13 cellular contexts compared by ENCODE assay signal in genomic region chr19:47541507-47541906, GRCh38. TPM values are rescaled to one million over a fixed set of nuclear protein-coding genes. Genes with fewer than 3 reads are reported as not detected.
DNase-seq lines count a peak whose midpoint lies in the region; ATAC-seq, FAIRE-seq and TF ChIP-seq lines count a peak whose summit lies in the region.
"Had no signal": no experiment of that assay in that cellular context is flagged by ENCODE, and none has a peak within 500 bp of the region (broad histone marks: within the 10 kb centered on the region; RNA-seq: fewer than 3 reads in every experiment).

No MANE protein-coding gene starts in this region.

- H3K23ac ChIP-seq in H1 (ENCODE audit: insufficient read length), result no peak overlapping the region

- no peak for FAIRE-seq in H1 (lab: Jason Lieb, UNC)

- H3K9ac ChIP-seq in H1 (replicated peaks in 1 of 4; ENCODE audit: extremely low read depth in 1 of 4, low read depth in 3 of 4, low read length in 3 of 4), result no peak overlapping the region; a peak in 1 of 7 replicates

- H2AK5ac ChIP-seq in H1 (ENCODE audit: low read depth, low read length), result 0 out of 2 replicates have a peak overlapping the region, but pooled peaks have one; percentile 7

- H3K14ac ChIP-seq in H1 (ENCODE audit: insufficient read length), result no peak overlapping the region

- H3K4me3 ChIP-seq in H1 (ENCODE audit: extremely low read depth in 1 of 4, insufficient read depth in 2 of 4, low read depth in 3 of 4, low read length in 4 of 4), result no peak overlapping the region

- H2BK120ac ChIP-seq in H1 (replicated peaks; ENCODE audit: low read depth, low read length), result no peak overlapping the region

- no peaks in the 10 kb centered on the region for H3K79me2 ChIP-seq in H1 (ENCODE audit: control insufficient read depth in 1 of 2, insufficient read depth in 2 of 2, low read length in 2 of 2)

- no peak overlapping the region for H3K18ac ChIP-seq in H1 (ENCODE audit: extremely low read depth, low read length)

- no peaks in the 10 kb centered on the region for H3K9me3 Mint-ChIP-seq in activated CD8-positive, alpha-beta memory T cell treated with anti-CD3 and anti-CD28 coated beads, Interleukin-2, amount 10 ng/mL, durations not matched to agents 7 days and 5 days (ENCODE audit: low read depth)
- H3K9me3 Mint-ChIP-seq in progenitor cell of endocrine pancreas (ENCODE audit: low read depth), result no peaks in the 10 kb centered on the region
- H3K9me3 Mint-ChIP-seq: nephron progenitor cell had no signal

- H3K4me3 Mint-ChIP-seq in activated CD8-positive, alpha-beta memory T cell treated with anti-CD3 and anti-CD28 coated beads, Interleukin-2, amount 10 ng/mL, durations not matched to agents 7 days and 5 days, result no peak overlapping the region
- no peak overlapping the region for H3K4me3 Mint-ChIP-seq in progenitor cell of endocrine pancreas (ENCODE audit: low read depth)
- H3K4me3 Mint-ChIP-seq: nephron progenitor cell had no signal

- peak overlapping the region; percentile 70 for H3K27ac Mint-ChIP-seq in activated CD8-positive, alpha-beta memory T cell treated with anti-CD3 and anti-CD28 coated beads, Interleukin-2, amount 10 ng/mL, durations not matched to agents 7 days and 5 days
- no peak overlapping the region for H3K27ac Mint-ChIP-seq in progenitor cell of endocrine pancreas
- H3K27ac Mint-ChIP-seq: nephron progenitor cell had no signal

- TF ChIP-seq CTCF in H1 (IDR thresholded peaks at IDR 0.05; ENCODE audit: control extremely low read depth in 1 of 3, insufficient read depth in 1 of 3, low read depth in 1 of 3, low read length in 3 of 3), result no peak
- TF ChIP-seq CTCF in progenitor cell of endocrine pancreas (IDR thresholded peaks at IDR 0.05; ENCODE audit: unreplicated experiment), result no peak

- H3K56ac ChIP-seq in H1 (replicated peaks; ENCODE audit: insufficient read length, low read depth, low read length), result no peak overlapping the region

- WGBS in H1 (ENCODE audit: extremely low coverage in 1 of 2, insufficient coverage in 1 of 2, insufficient read length in 1 of 2, insufficient replicate concordance in 2 of 2, low coverage in 1 of 2, low lambda C conversion rate in 2 of 2, missing lambda C conversion rate in 1 of 2), 2 experiments, result 87% methylated on average over 6 of the region's 6 CpGs; no CpG with 5 or more reads in 1 of the 2 experiments

- H2BK5ac ChIP-seq in H1 (ENCODE audit: low read depth, low read length), result no peak overlapping the region

- no peaks in the 10 kb centered on the region for H3K23me2 ChIP-seq in H1 (ENCODE audit: low read depth, low read length)

- H4K8ac ChIP-seq in H1 (ENCODE audit: extremely low read depth, insufficient read depth, low read length), result no peak overlapping the region

- H2BK20ac ChIP-seq in H1 (ENCODE audit: low read length), result no peak overlapping the region

- no peaks in the 10 kb centered on the region for H3K36me3 Mint-ChIP-seq in activated CD8-positive, alpha-beta memory T cell treated with anti-CD3 and anti-CD28 coated beads, Interleukin-2, amount 10 ng/mL, durations not matched to agents 7 days and 5 days
- H3K36me3 Mint-ChIP-seq in progenitor cell of endocrine pancreas (ENCODE audit: insufficient read depth), result no peaks in the 10 kb centered on the region

- no peak overlapping the region for H2BK12ac ChIP-seq in H1 (ENCODE audit: low read depth, low read length)

- peaks cover 28% of the 10 kb centered on the region for H3K4me1 Mint-ChIP-seq in activated CD8-positive, alpha-beta memory T cell treated with anti-CD3 and anti-CD28 coated beads, Interleukin-2, amount 10 ng/mL, durations not matched to agents 7 days and 5 days
- H3K4me1 Mint-ChIP-seq in progenitor cell of endocrine pancreas (ENCODE audit: low read depth), result no peaks in the 10 kb centered on the region

- POLR2A ChIA-PET in H1 (lab: Charles Lee; ENCODE audit: partially characterized antibody), result no interaction called here

- peaks cover 0 to 4% (median 0%) of the 10 kb centered on the region in 4 experiments; a peak in 1 of 7 replicates for H3K4me1 ChIP-seq in H1 (replicated peaks in 1 of 4; ENCODE audit: control insufficient read depth in 3 of 4, insufficient read depth in 4 of 4, low read length in 3 of 4)

- TF ChIP-seq RAD21 in H1 (IDR thresholded peaks at IDR 0.05 in 1 of 2, conservative IDR thresholded peaks at IDR 0.05 in 1 of 2; ENCODE audit: low read depth in 2 of 2, low read length in 2 of 2), result no peak

- H4K20me1 ChIP-seq in H1 (replicated peaks in 1 of 2; ENCODE audit: control insufficient read depth in 1 of 2, insufficient read depth in 2 of 2, low read length in 2 of 2), result no peaks in the 10 kb centered on the region

- H3K27me3 Mint-ChIP-seq in activated CD8-positive, alpha-beta memory T cell treated with anti-CD3 and anti-CD28 coated beads, Interleukin-2, amount 10 ng/mL, durations not matched to agents 7 days and 5 days, result peaks cover 17% of the 10 kb centered on the region
- peaks cover 6% of the 10 kb centered on the region for H3K27me3 Mint-ChIP-seq in progenitor cell of endocrine pancreas

- CTCF ChIA-PET in activated CD8-positive, alpha-beta memory T cell treated with anti-CD3 and anti-CD28 coated beads, Interleukin-2, amount 10 ng/mL, durations not matched to agents 7 days and 5 days (lab: Charles Lee), result no interaction called here
- CTCF ChIA-PET in H1 (lab: Charles Lee; ENCODE audit: partially characterized antibody), result no interaction called here

- peak overlapping the region; percentile 25 for H3K4ac ChIP-seq in H1 (replicated peaks; ENCODE audit: insufficient read length, low read depth, low read length)

- H3K9me3 ChIP-seq in H1 (ENCODE audit: insufficient read depth in 2 of 2, low read depth in 1 of 2, low read length in 1 of 2), result no peaks in the 10 kb centered on the region; a peak in 1 of 4 replicates

- peak; percentile 67 for ATAC-seq in activated CD8-positive, alpha-beta memory T cell treated with anti-CD3 and anti-CD28 coated beads, Interleukin-2, amount 10 ng/mL, durations not matched to agents 7 days and 5 days
- ATAC-seq in SK-N-SH treated with all-trans-retinoic acid at 6 μM for 48 hours, result peak; percentile 45

- H2AFZ ChIP-seq in H1 (ENCODE audit: low read length), result no peak overlapping the region

- no peaks in the 10 kb centered on the region for H3K79me1 ChIP-seq in H1 (ENCODE audit: low read depth, low read length)

- no peak overlapping the region for H4K5ac ChIP-seq in H1 (ENCODE audit: insufficient read length, low read depth, low read length)

- TF ChIP-seq POLR2A in H1 (IDR thresholded peaks at IDR 0.05; ENCODE audit: control extremely low read depth in 1 of 2, low read depth in 2 of 2, low read length in 2 of 2), result no peak

- DNase-seq in activated CD8-positive, alpha-beta memory T cell treated with anti-CD3 and anti-CD28 coated beads, Interleukin-2, amount 10 ng/mL, durations not matched to agents 7 days and 5 days, result peak; percentile 64
- no peak for DNase-seq in activated CD8-positive, alpha-beta memory T cell treated with anti-CD3 and anti-CD28 coated beads, Interleukin-2, amount 50 U/mL, for 48 hours
- DNase-seq in H1 (ENCODE audit: low read depth in 1 of 2, low spot score in 2 of 2), result no peak
- DNase-seq in stimulated activated CD8-positive, alpha-beta memory T cell treated with anti-CD3 and anti-CD28 coated beads, Interleukin-7, amount 100 ng/mL, for 4 hours (ENCODE audit: low read depth in 2 of 2), result peak; percentile 7 to 11
- no peak for DNase-seq in progenitor cell of endocrine pancreas (ENCODE audit: low spot score, unreplicated experiment)
- no peak for DNase-seq in globus pallidus (ENCODE audit: low spot score)
- no peak for DNase-seq in DMS153 treated with DMSO at 0.1 percent for 48 hours (lab: John Stamatoyannopoulos, UW; ENCODE audit: unreplicated experiment)
- DNase-seq: glutamatergic neuron; NCI-H446; nephron progenitor cell; stimulated activated CD4-positive, alpha-beta T cell treated with anti-CD3 and anti-CD28 coated beads, Interleukin-1b, Interleukin-23, amount 100 ng/mL, for 48 hours had no signal

- no peak overlapping the region for H4K91ac ChIP-seq in H1 (replicated peaks; ENCODE audit: insufficient read length, low read length)

- no peaks in the 10 kb centered on the region for H3K27me3 ChIP-seq in H1 (replicated peaks in 1 of 4; ENCODE audit: control insufficient read depth in 3 of 4, extremely low read depth in 1 of 4, insufficient read depth in 3 of 4, low read length in 3 of 4)

- no peak overlapping the region for H3K27ac ChIP-seq in H1 (ENCODE audit: low read depth, low read length)

- H3K4me2 ChIP-seq in H1 (ENCODE audit: insufficient read depth in 1 of 2, low read depth in 2 of 2, low read length in 2 of 2), result no peak overlapping the region

- TF ChIP-seq EP300 in H1 (IDR thresholded peaks at IDR 0.05; ENCODE audit: borderline replicate concordance in 1 of 2, low read depth in 2 of 2, low read length in 2 of 2), result no peak

- no peaks in the 10 kb centered on the region for H3K36me3 ChIP-seq in H1 (ENCODE audit: control insufficient read depth in 2 of 4, insufficient read depth in 4 of 4, low read length in 3 of 4)

- no peak overlapping the region for H2BK15ac ChIP-seq in H1 (ENCODE audit: low read length)

RNA-seq across cellular contexts. Expression of gene NAPA, which starts 26.6 kb away (rescaled TPM):
- total RNA-seq in activated CD8-positive, alpha-beta memory T cell treated with anti-CD3 and anti-CD28 coated beads, Interleukin-2, amount 10 ng/mL, durations not matched to agents 7 days and 5 days, result 100 to 1,000 TPM; 102 to 124 TPM
- total RNA-seq in H1 (2021; fragmentation: NEBNext Ultra II Directional; extraction: Animal tissue kit (Norgen Biotek cat#: 25700)), result 58.3 and 58.5 TPM in 2 replicates
- 78.2 and 101 TPM in 2 replicates for polyA plus RNA-seq in H1 (2011; rRNA removed)
- 70.6 TPM for polyA plus RNA-seq in H1 (2011; cell fraction: cytosol; rRNA removed)
- polyA plus RNA-seq in H1 (2011; cell fraction: nucleus; rRNA removed), result 77.1 TPM
- 53.3 to 67.3 TPM (median 65.3 TPM) in 4 replicates for polyA plus RNA-seq in H1 (2012, experiment 1 of 2)
- 95.9 TPM for polyA plus RNA-seq in H1 (2012, experiment 2 of 2)
- 52.3 TPM for polyA plus RNA-seq in H1 (2013, experiment 1 of 2)
- 52.2 TPM for polyA plus RNA-seq in H1 (2013, experiment 2 of 2)
- 106 and 112 TPM in 2 replicates for polyA minus RNA-seq in H1 (2011; rRNA and poly(A)+ RNA removed)
- 84.4 TPM for polyA minus RNA-seq in H1 (2011; cell fraction: cytosol; rRNA and poly(A)+ RNA removed)
- 38.2 TPM for polyA minus RNA-seq in H1 (2011; cell fraction: nucleus; rRNA and poly(A)+ RNA removed)
- 77.8 and 80.0 TPM in 2 replicates for total RNA-seq in progenitor cell of endocrine pancreas

RNA-seq across cellular contexts. Expression of gene ZNF541, which starts 31.4 kb away (rescaled TPM):
- total RNA-seq in activated CD8-positive, alpha-beta memory T cell treated with anti-CD3 and anti-CD28 coated beads, Interleukin-2, amount 10 ng/mL, durations not matched to agents 7 days and 5 days, result under 1 TPM; 0.32 to 0.40 TPM
- 0.50 TPM in 1 of 2 replicates, not detected in the other for total RNA-seq in H1 (2021; fragmentation: NEBNext Ultra II Directional; extraction: Animal tissue kit (Norgen Biotek cat#: 25700))
- 0.05 and 0.11 TPM in 2 replicates for polyA plus RNA-seq in H1 (2011; rRNA removed)
- polyA plus RNA-seq in H1 (2011; cell fraction: cytosol; rRNA removed), result 0.06 TPM
- 0.16 TPM for polyA plus RNA-seq in H1 (2011; cell fraction: nucleus; rRNA removed)
- polyA plus RNA-seq in H1 (2012, experiment 1 of 2), result 0.06 TPM in 1 of 4 replicates, not detected in the others
- 0.04 TPM for polyA plus RNA-seq in H1 (2012, experiment 2 of 2)
- 0.12 TPM for polyA plus RNA-seq in H1 (2013, experiment 1 of 2)
- 0.06 TPM for polyA plus RNA-seq in H1 (2013, experiment 2 of 2)
- not detected in 2 replicates for polyA minus RNA-seq in H1 (2011; rRNA and poly(A)+ RNA removed)
- not detected for polyA minus RNA-seq in H1 (2011; cell fraction: cytosol; rRNA and poly(A)+ RNA removed)
- polyA minus RNA-seq in H1 (2011; cell fraction: nucleus; rRNA and poly(A)+ RNA removed), result not detected
- total RNA-seq in progenitor cell of endocrine pancreas, result not detected in 2 replicates
- polyA plus RNA-seq: AG04450 had no signal

RNA-seq across cellular contexts. Expression of gene KPTN, which starts 57.5 kb away (rescaled TPM):
- 10 to 100 TPM; 11.0 to 13.3 TPM for total RNA-seq in activated CD8-positive, alpha-beta memory T cell treated with anti-CD3 and anti-CD28 coated beads, Interleukin-2, amount 10 ng/mL, durations not matched to agents 7 days and 5 days
- 23.6 and 28.0 TPM in 2 replicates for total RNA-seq in H1 (2021; fragmentation: NEBNext Ultra II Directional; extraction: Animal tissue kit (Norgen Biotek cat#: 25700))
- polyA plus RNA-seq in H1 (2011; rRNA removed), result 31.3 and 45.2 TPM in 2 replicates
- 29.4 TPM for polyA plus RNA-seq in H1 (2011; cell fraction: cytosol; rRNA removed)
- polyA plus RNA-seq in H1 (2011; cell fraction: nucleus; rRNA removed), result 57.8 TPM
- 22.6 to 33.3 TPM (median 31.1 TPM) in 4 replicates for polyA plus RNA-seq in H1 (2012, experiment 1 of 2)
- 27.0 TPM for polyA plus RNA-seq in H1 (2012, experiment 2 of 2)
- 24.6 TPM for polyA plus RNA-seq in H1 (2013, experiment 1 of 2)
- 23.7 TPM for polyA plus RNA-seq in H1 (2013, experiment 2 of 2)
- 14.6 and 16.5 TPM in 2 replicates for polyA minus RNA-seq in H1 (2011; rRNA and poly(A)+ RNA removed)
- 6.9 TPM for polyA minus RNA-seq in H1 (2011; cell fraction: cytosol; rRNA and poly(A)+ RNA removed)
- polyA minus RNA-seq in H1 (2011; cell fraction: nucleus; rRNA and poly(A)+ RNA removed), result 9.3 TPM
- 29.9 and 30.5 TPM in 2 replicates for total RNA-seq in progenitor cell of endocrine pancreas

Comparison
In these comparisons a context has a peak if more than half of its experiments do, and no peak if none do; other contexts are left out.
1. DNase-seq: peak in activated CD8-positive, alpha-beta memory T cell treated with anti-CD3 and anti-CD28 coated beads, Interleukin-2, amount 10 ng/mL, durations not matched to agents 7 days and 5 days (single experiment) and stimulated activated CD8-positive, alpha-beta memory T cell treated with anti-CD3 and anti-CD28 coated beads, Interleukin-7, amount 100 ng/mL, for 4 hours (2 of 2); none in activated CD8-positive, alpha-beta memory T cell treated with anti-CD3 and anti-CD28 coated beads, Interleukin-2, amount 50 U/mL, for 48 hours (single experiment), H1 (0 of 2), progenitor cell of endocrine pancreas (single experiment), globus pallidus (single experiment) and DMS153 treated with DMSO at 0.1 percent for 48 hours (single experiment).